ENCODE assay signal across 8 cellular contexts in genomic region chr16:90077757-90078593, GRCh38. TPM values are rescaled to one million over a fixed set of nuclear protein-coding genes. Genes with fewer than 3 reads are reported as not detected.
A peak's percentile ranks its signal among the peaks of the same experiment; 100 is the strongest.
DNase-seq lines count a peak whose midpoint lies in the region; ATAC-seq, FAIRE-seq and TF ChIP-seq lines count a peak whose summit lies in the region.

No MANE protein-coding gene starts in this region.

- DNase-seq in BJ (ENCODE audit: low read depth): peak; percentile 4
- peak; percentile 57 for DNase-seq in NOMO-1 treated with dmso at 0.1 percent for 144 hours (lab: John Stamatoyannopoulos, UW; ENCODE audit: unreplicated experiment)
- peak; percentile 31 for DNase-seq in astrocyte of the hippocampus (ENCODE audit: low read depth, low spot score)
- DNase-seq in small intestine: peak; percentile 64
- DNase-seq in NCI-H446 treated with DMSO at 0.1 percent for 48 hours (lab: John Stamatoyannopoulos, UW): no peak

- ATAC-seq in GM18861 (IDR thresholded peaks at IDR 0.05; ENCODE audit: unreplicated experiment): peak; percentile 44
- peak; percentile 41 for ATAC-seq in HG03139 (IDR thresholded peaks at IDR 0.05; ENCODE audit: unreplicated experiment)

- H3K9me3 ChIP-seq in iPS-20b (ENCODE audit: insufficient read depth, low read depth, low read length): no peaks in the 10 kb centered on the region
- no peaks in the 10 kb centered on the region for H3K9me3 ChIP-seq in small intestine (ENCODE audit: control insufficient read depth, low read depth)

- H3K27ac ChIP-seq in iPS-20b (ENCODE audit: low read length) (no peak overlapping the region), small intestine (ENCODE audit: low read depth in 1 of 2, low read length in 1 of 2) (peak overlapping the region in 1 of 2 donors; percentile 36)

- H3K4me3 ChIP-seq in BJ (ENCODE audit: low read depth, low read length) (peak overlapping the region; percentile 27), iPS-20b (ENCODE audit: low read length) (peak overlapping the region; percentile 72), small intestine (ENCODE audit: low read depth in 1 of 2, low read length in 2 of 2) (peak overlapping the region in 1 of 2 donors; percentile 19)

- H3K36me3 ChIP-seq in BJ (ENCODE audit: control insufficient read depth, insufficient read depth, low read length) (no peaks in the 10 kb centered on the region), iPS-20b (ENCODE audit: insufficient read depth, low read depth, low read length) (no peaks in the 10 kb centered on the region), small intestine (ENCODE audit: control insufficient read depth in 2 of 2, insufficient read depth in 2 of 2, low read length in 2 of 2) (no peaks in the 10 kb centered on the region)

- H3K27me3 ChIP-seq in BJ (ENCODE audit: control insufficient read depth, insufficient read depth, low read length) (no peaks in the 10 kb centered on the region; the same call in 1 of the 2 replicates), iPS-20b (ENCODE audit: insufficient read depth, low read length) (peaks cover 40% of the 10 kb centered on the region), small intestine (ENCODE audit: control insufficient read depth in 2 of 2, insufficient read depth in 2 of 2, low read length in 2 of 2) (no peaks in the 10 kb centered on the region)

- no peaks in the 10 kb centered on the region; the same call in 1 of the 2 replicates for H3K4me1 ChIP-seq in iPS-20b (ENCODE audit: insufficient read depth, low read length)
- H3K4me1 ChIP-seq in small intestine (ENCODE audit: control insufficient read depth in 2 of 2, insufficient read depth in 1 of 2, low read depth in 1 of 2, low read length in 1 of 2): no peaks in the 10 kb centered on the region

- 19 to 38% (median 30%) methylated on average over 24 of the region's 24 CpGs for WGBS in small intestine, 3 donors

- CTCF ChIA-PET in BJ (lab: Yijun Ruan, JAX): interaction anchor here (1.4 kb wide), 1 partner anchor 285 kb away, joined by 3 read pairs; no protein-coding TSS in a partner anchor

- H3K9ac ChIP-seq in iPS-20b (ENCODE audit: low read depth, low read length): peak overlapping the region; percentile 82; the same call in 1 of the 2 replicates

- TF ChIP-seq CTCF in BJ (IDR thresholded peaks at IDR 0.05; ENCODE audit: insufficient read depth, low read depth, low read length): 0 out of 2 replicates have a peak, but pooled peaks have one; percentile 9

- FAIRE-seq in small intestine (lab: Jason Lieb, UNC): no peak

- POLR2A ChIA-PET in BJ (lab: Charles Lee): no interaction called here

RNA-seq across cellular contexts. Expression of gene PRDM7, which starts 0.8 kb away (rescaled TPM):
- polyA plus RNA-seq in BJ (2011; rRNA removed) (not detected in 2 replicates), small intestine (not detected)
- polyA minus RNA-seq in BJ (2011; rRNA and poly(A)+ RNA removed): not detected in 2 replicates

RNA-seq across cellular contexts. Expression of gene DBNDD1, which starts 58.7 kb away (rescaled TPM):
- polyA plus RNA-seq in BJ (2011; rRNA removed) (3.3 and 4.6 TPM in 2 replicates), small intestine (1 to 10 TPM in 1 of 3 donors, under 1 TPM in 1, not detected in 1; 0.67 to 2.2 TPM)
- polyA minus RNA-seq in BJ (2011; rRNA and poly(A)+ RNA removed): 1.6 and 3.4 TPM in 2 replicates
